18 cellular contexts compared by ENCODE assay signal in genomic region chr13:88802886-88803285, GRCh38.
DNase-seq lines count a peak whose midpoint lies in the region; ATAC-seq and TF ChIP-seq lines count a peak whose summit lies in the region.
"Had no signal": no experiment of that assay in that cellular context is flagged by ENCODE, and none has a peak within 500 bp of the region (broad histone marks: within the 10 kb centered on the region; RNA-seq: fewer than 3 reads in every experiment).

No MANE protein-coding gene starts in this region.

- no peak overlapping the region for H2BK120ac ChIP-seq in mesendoderm (ENCODE audit: low read depth, low read length)

- H2AK5ac ChIP-seq in mesendoderm (ENCODE audit: low read length): no peak overlapping the region

- H3K4ac ChIP-seq in mesendoderm (ENCODE audit: low read depth, low read length): no peak overlapping the region

- H3K9ac ChIP-seq in mesendoderm (ENCODE audit: low read length): no peak overlapping the region
- H3K9ac ChIP-seq: BLaER1 treated with 17β-estradiol and CSF1 and Interleukin-3, amounts not matched to agents 10 nM and 100 nM had no signal

- H3K23ac ChIP-seq in mesendoderm (ENCODE audit: low read length): no peak overlapping the region

- H3K27me3 ChIP-seq in mesendoderm (ENCODE audit: insufficient read depth, low read length, poor library complexity) (no peaks in the 10 kb centered on the region), gastrocnemius medialis (no peaks in the 10 kb centered on the region)
- H3K27me3 ChIP-seq: BLaER1 treated with 17β-estradiol and CSF1 and Interleukin-3, amounts not matched to agents 10 nM and 100 nM; Peyer's patch had no signal

- H3K56ac ChIP-seq in mesendoderm (ENCODE audit: low read length): no peak overlapping the region

- H3K4me3 ChIP-seq in choroid plexus epithelial cell (ENCODE audit: low read depth, low read length) (no peak overlapping the region), mesendoderm (ENCODE audit: low read length) (no peak overlapping the region), gastrocnemius medialis (no peak overlapping the region)
- H3K4me3 ChIP-seq: A549; BLaER1 treated with 17β-estradiol and CSF1 and Interleukin-3, amounts not matched to agents 10 nM and 100 nM; Peyer's patch had no signal

- no peak overlapping the region for H3K4me2 ChIP-seq in mesendoderm (ENCODE audit: low read length)
- H3K4me2 ChIP-seq: A549; BLaER1 treated with 17β-estradiol and CSF1 and Interleukin-3, amounts not matched to agents 10 nM and 100 nM had no signal

- H4K8ac ChIP-seq in mesendoderm (ENCODE audit: low read depth, low read length): no peak overlapping the region

- H3K18ac ChIP-seq in mesendoderm (ENCODE audit: low read length): no peak overlapping the region

- in situ Hi-C loops in gastrocnemius medialis (cut with MboI; ENCODE audit: low sequenced_read_pairs in 4 of 4): no loop called here

- no peak overlapping the region for H2BK15ac ChIP-seq in mesendoderm (replicated peaks; ENCODE audit: low read depth)

- intact Hi-C loops in gastrocnemius medialis (cut with DNase I; ENCODE audit: low total_unique reads): no loop called here

- no peak overlapping the region for H2BK5ac ChIP-seq in mesendoderm (ENCODE audit: low read length)

- DNase-seq in HCEC 1CT (peak; percentile 46), NCI-H226 (peak; percentile 71), choroid plexus epithelial cell (ENCODE audit: low read depth) (peak; percentile 42), mesendoderm (peak; percentile 57), gastrocnemius medialis (no peak), T-helper 17 cell (no peak), T-helper 2 cell (no peak), hippocampal formation (lab: John Stamatoyannopoulos, UW) (no peak)
- DNase-seq: H7, IMR-90, NCI-H1436, NCI-H2029 treated with DMSO at 0.1 percent for 48 hours, NCI-H510A treated with DMSO at 0.1 percent for 48 hours, Peyer's patch had no signal

- H3K9me3 ChIP-seq in gastrocnemius medialis (no peaks in the 10 kb centered on the region), T-helper 17 cell (ENCODE audit: control insufficient read depth, low read length, poor library complexity, severe bottlenecking) (peaks cover 3% of the 10 kb centered on the region)
- H3K9me3 ChIP-seq: A549; BLaER1 treated with 17β-estradiol and CSF1 and Interleukin-3, amounts not matched to agents 10 nM and 100 nM; Peyer's patch had no signal

- WGBS in mesendoderm (ENCODE audit: extremely low coverage, insufficient coverage, low lambda C conversion rate): no CpG with 5 or more reads among the region's 2 CpGs

- H3K36me3 Mint-ChIP-seq in T-helper 17 cell (ENCODE audit: low read depth): no peaks in the 10 kb centered on the region

- no peak overlapping the region for H3K27ac Mint-ChIP-seq in T-helper 17 cell

- H3K27ac ChIP-seq in mesendoderm (ENCODE audit: low read depth, low read length) (no peak overlapping the region), gastrocnemius medialis (no peak overlapping the region)
- H3K27ac ChIP-seq: A549; BLaER1 treated with 17β-estradiol and CSF1 and Interleukin-3, amounts not matched to agents 10 nM and 100 nM; Peyer's patch had no signal

- H3K27me3 Mint-ChIP-seq in T-helper 17 cell: no peaks in the 10 kb centered on the region

- H3K79me1 ChIP-seq in mesendoderm (ENCODE audit: low read length): no peaks in the 10 kb centered on the region

- ATAC-seq in gastrocnemius medialis: no peak
- ATAC-seq in T-helper 17 cell: no peak
- ATAC-seq: A549, Right ventricle myocardium inferior, SK-N-SH treated with all-trans-retinoic acid at 6 μM for 48 hours had no signal

- H3K36me3 ChIP-seq in mesendoderm (ENCODE audit: control insufficient read depth, insufficient read depth, low read length) (no peaks in the 10 kb centered on the region), gastrocnemius medialis (no peaks in the 10 kb centered on the region)
- H3K36me3 ChIP-seq: BLaER1 treated with 17β-estradiol and CSF1 and Interleukin-3, amounts not matched to agents 10 nM and 100 nM; Peyer's patch had no signal

- no peaks in the 10 kb centered on the region for H3K79me2 ChIP-seq in mesendoderm (ENCODE audit: control insufficient read depth, insufficient read depth, low read length)

- H4K5ac ChIP-seq in mesendoderm (ENCODE audit: low read length): no peak overlapping the region

- H3K4me1 ChIP-seq in mesendoderm (ENCODE audit: control insufficient read depth, low read depth, low read length) (no peaks in the 10 kb centered on the region), gastrocnemius medialis (no peaks in the 10 kb centered on the region)
- H3K4me1 ChIP-seq: A549; BLaER1 treated with 17β-estradiol and CSF1 and Interleukin-3, amounts not matched to agents 10 nM and 100 nM; Peyer's patch had no signal

- H3K4me1 Mint-ChIP-seq in T-helper 17 cell: no peaks in the 10 kb centered on the region

- no peak overlapping the region for H3K4me3 Mint-ChIP-seq in T-helper 17 cell

- TF ChIP-seq CTCF in choroid plexus epithelial cell (conservative IDR thresholded peaks at IDR 0.05; ENCODE audit: low read depth, low read length): no peak
- TF ChIP-seq CTCF in gastrocnemius medialis (IDR thresholded peaks at IDR 0.05 in 4 of 5, conservative IDR thresholded peaks at IDR 0.05 in 1 of 5): no peak

- no peak for TF ChIP-seq POLR2A in gastrocnemius medialis (IDR thresholded peaks at IDR 0.05)

Comparison
In these comparisons a context has a peak if more than half of its experiments do, and no peak if none do; other contexts are left out.
1. DNase-seq: peak in HCEC 1CT (single experiment), NCI-H226 (single experiment), choroid plexus epithelial cell (single experiment) and mesendoderm (single experiment); none in gastrocnemius medialis (0 of 2), T-helper 17 cell (0 of 3), T-helper 2 cell (0 of 5) and hippocampal formation (0 of 2).